Comparison of ENCODE assay signal across 18 cellular contexts in genomic region chr18:69444221-69444620, GRCh38. TPM values are rescaled to one million over a fixed set of nuclear protein-coding genes. Genes with fewer than 3 reads are reported as not detected.
A peak's percentile ranks its signal among the peaks of the same experiment; 100 is the strongest.
DNase-seq lines count a peak whose midpoint lies in the region; TF ChIP-seq lines count a peak whose summit lies in the region.
"Had no signal": no experiment of that assay in that cellular context is flagged by ENCODE, and none has a peak within 500 bp of the region (broad histone marks: within the 10 kb centered on the region; RNA-seq: fewer than 3 reads in every experiment).

No MANE protein-coding gene starts in this region.

- intact Hi-C loops in vagina (cut with DNase I) = no loop called here

- CTCF ChIA-PET in BJ (lab: Yijun Ruan, JAX) = no interaction called here

- POLR2A ChIA-PET in BJ (lab: Charles Lee) = no interaction called here

- H3K4me3 ChIP-seq in BJ (ENCODE audit: low read depth, low read length) (no peak overlapping the region), vagina (no peak overlapping the region)
- H3K4me3 ChIP-seq: GM23338 had no signal

- no peak overlapping the region for H3K27ac ChIP-seq in vagina

- no peaks in the 10 kb centered on the region for H3K9me3 ChIP-seq in vagina

- TF ChIP-seq POLR2A in vagina (IDR thresholded peaks at IDR 0.05) = no peak

- no peaks in the 10 kb centered on the region for H3K27me3 ChIP-seq in BJ (ENCODE audit: control insufficient read depth, insufficient read depth, low read length)
- H3K27me3 ChIP-seq in vagina = no peaks in the 10 kb centered on the region

- DNase-seq in BJ (ENCODE audit: low read depth) = peak; percentile 7
- DNase-seq in RPMI7951 (ENCODE audit: low read depth) = peak; percentile 11
- peak; percentile 21 for DNase-seq in epidermal melanocyte (ENCODE audit: insufficient read length, low spot score)
- peak; percentile 2 for DNase-seq in iris pigment epithelial cell (ENCODE audit: low read depth)
- no peak for DNase-seq in vagina (ENCODE audit: extremely low spot score in 2 of 2)
- DNase-seq in A172 (ENCODE audit: low spot score) = no peak
- no peak for DNase-seq in GM10266 (ENCODE audit: extremely low spot score)
- DNase-seq in Kasumi-1 (lab: John Stamatoyannopoulos, UW) = no peak
- DNase-seq: COR-L47, DMS53, KBM-7, NCI-H1092 treated with DMSO at 0.1 percent for 48 hours, NCI-H1694 treated with DMSO at 0.1 percent for 48 hours, NCI-H446, PC-3 had no signal

- H3K36me3 ChIP-seq in BJ (ENCODE audit: control insufficient read depth, insufficient read depth, low read length) = no peaks in the 10 kb centered on the region
- no peaks in the 10 kb centered on the region for H3K36me3 ChIP-seq in vagina

- no peak for TF ChIP-seq CTCF in BJ (IDR thresholded peaks at IDR 0.05; ENCODE audit: insufficient read depth, low read depth, low read length)
- no peak for TF ChIP-seq CTCF in vagina (IDR thresholded peaks at IDR 0.05)
- no peak for TF ChIP-seq CTCF in GM10266 (IDR thresholded peaks at IDR 0.05; ENCODE audit: control insufficient read depth, insufficient read depth, low read depth, missing control alignments)

- no peaks in the 10 kb centered on the region for H3K4me1 ChIP-seq in vagina

RNA-seq across cellular contexts. Expression of gene DOK6, which starts 43.5 kb away (rescaled TPM):
- polyA plus RNA-seq in BJ (2011; rRNA removed) = 0.26 and 0.55 TPM in 2 replicates
- polyA minus RNA-seq in BJ (2011; rRNA and poly(A)+ RNA removed) = 0.09 and 1.1 TPM in 2 replicates
- not detected in 2 replicates for total RNA-seq in RPMI7951 (2014; rRNA removed; shearing (Covaris generic))
- 1.2 TPM for total RNA-seq in vagina
- total RNA-seq in A172 (2014; rRNA removed; shearing (Covaris generic)) = not detected in 2 replicates
- total RNA-seq: MCF 10A, PC-3 had no signal
- polyA plus RNA-seq: CD14-positive monocyte had no signal

Comparison
In these comparisons a context has a peak if more than half of its experiments do, and no peak if none do; other contexts are left out.
1. DNase-seq: peak in BJ (single experiment), RPMI7951 (single experiment), epidermal melanocyte (single experiment) and iris pigment epithelial cell (single experiment); none in vagina (0 of 2), A172 (single experiment), GM10266 (single experiment) and Kasumi-1 (0 of 2).